ENCODE assay signal across 1 cellular context in the genomic region with DNA sequence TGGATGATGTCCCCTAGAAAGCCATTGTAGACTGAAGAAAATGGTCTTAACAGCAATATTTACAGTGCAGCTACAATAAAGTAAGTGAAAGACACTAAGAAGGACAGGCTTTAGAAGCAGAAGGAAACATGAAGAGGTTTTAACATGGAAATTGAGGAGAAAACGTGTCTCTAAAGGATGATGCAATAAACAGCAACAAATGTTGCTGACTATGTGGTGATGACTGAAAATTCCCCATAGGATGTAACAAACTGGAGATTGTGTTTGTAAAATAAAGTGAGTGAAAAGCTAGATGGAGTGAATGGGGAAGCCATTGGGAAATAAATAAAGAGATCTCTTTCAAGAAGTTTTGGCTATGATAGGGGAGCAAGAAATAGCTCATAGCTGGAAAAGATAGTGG.
TF ChIP-seq lines count a peak whose summit lies in the region.

No MANE protein-coding gene starts in this region.

TF ChIP-seq in HepG2, 621 proteins besides CTCF, POLR2A, EP300 and RAD21 (continued from another document):
- TF ChIP-seq ZNF839 (CRISPR knock-in tag; IDR thresholded peaks at IDR 0.05; ENCODE audit: borderline replicate concordance) (no peak), TRIM24 (CRISPR knock-in tag; IDR thresholded peaks at IDR 0.05) (no peak), PCBP2 (optimal IDR thresholded peaks at IDR 0.05; ENCODE audit: low read depth, low read length, poor library complexity, severe bottlenecking) (no peak), THAP8 (CRISPR knock-in tag; IDR thresholded peaks at IDR 0.05; ENCODE audit: borderline replicate concordance) (no peak), SNAPC2 (CRISPR knock-in tag; IDR thresholded peaks at IDR 0.05) (no peak), ZSCAN31 (CRISPR knock-in tag; IDR thresholded peaks at IDR 0.05; ENCODE audit: low read depth) (no peak), ETV6 (CRISPR knock-in tag; conservative IDR thresholded peaks at IDR 0.05) (no peak), ZNF317 (CRISPR knock-in tag; IDR thresholded peaks at IDR 0.05) (no peak), ZBED4 (CRISPR knock-in tag; IDR thresholded peaks at IDR 0.05; ENCODE audit: borderline replicate concordance) (no peak)
TF ChIP-seq in HepG2: peak in this region for 3.
